Comparison of ENCODE assay signal across 23 cellular contexts in the genomic region with DNA sequence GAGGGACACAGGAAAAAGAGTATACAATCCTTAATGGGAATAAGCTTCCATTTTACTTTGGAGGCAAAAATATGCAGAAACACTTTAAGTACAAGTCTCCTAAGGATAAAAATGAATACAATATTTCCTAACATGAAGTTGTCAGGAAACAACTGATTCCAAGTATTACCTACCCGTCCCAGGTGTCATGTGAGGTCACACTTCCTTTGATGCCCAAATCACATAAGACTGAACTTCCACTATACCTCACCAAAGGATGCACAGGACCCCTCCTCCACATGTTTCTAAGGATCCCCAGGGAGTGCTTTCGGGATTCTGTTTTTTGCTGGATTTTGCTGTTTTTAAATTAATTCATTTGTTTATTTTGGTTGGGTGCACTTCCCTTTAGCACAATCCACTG.
"Had no signal": no experiment of that assay in that cellular context is flagged by ENCODE, and none has a peak within 500 bp of the region (broad histone marks: within the 10 kb centered on the region; RNA-seq: fewer than 3 reads in every experiment).

No MANE protein-coding gene starts in this region.

- ATAC-seq: stimulated activated effector memory CD8-positive, alpha-beta T cell treated with anti-CD3 and anti-CD28 coated beads, Interleukin-12 subunit alpha, Interleukin-12 subunit beta, amount 100 ng/mL, for 72 hours; stimulated activated memory B cell treated with anti-CD40 and anti-IgM and Interleukin-4, amounts not matched to agents 10 μg/mL and 1 μg/mL and 100 μg/mL, for 72 hours; stimulated activated naive B cell treated with anti-CD40 and anti-IgM and Interleukin-4, amounts not matched to agents 10 μg/mL and 1 μg/mL and 100 μg/mL, for 72 hours; stimulated activated naive CD8-positive, alpha-beta T cell treated with anti-CD3 and anti-CD28 coated beads, Interleukin-15, amount 100 ng/mL, for 72 hours; stimulated activated naive CD8-positive, alpha-beta T cell treated with anti-CD3 and anti-CD28 coated beads, Interleukin-15, Interleukin-2, amounts not matched to agents 100 U/mL and 50 U/mL, for 24 hours; upper lobe of right lung had no signal

- DNase-seq: stimulated activated CD4-positive, alpha-beta T cell treated with anti-CD3 and anti-CD28 coated beads, Interleukin-2, amount 100 ng/mL, for 48 hours; stimulated activated CD4-positive, alpha-beta T cell treated with anti-CD3 and anti-CD28 coated beads, Interleukin-4, amount 100 ng/mL, for 1 hour; stimulated activated CD4-positive, alpha-beta T cell treated with anti-CD3 and anti-CD28 coated beads, Interleukin-4, amount 100 ng/mL, for 24 hours; stimulated activated CD4-positive, alpha-beta T cell treated with anti-CD3 and anti-CD28 coated beads, Interleukin-4, amount 100 ng/mL, for 4 hours; stimulated activated CD8-positive, alpha-beta memory T cell treated with anti-CD3 and anti-CD28 coated beads, Interleukin-4, amount 100 ng/mL, for 48 hours; stimulated activated naive B cell treated with anti-CD40 and anti-IgM and Interleukin-4, amounts not matched to agents 10 μg/mL and 1 μg/mL and 100 μg/mL, for 72 hours; stimulated activated naive CD4-positive, alpha-beta T cell; stimulated activated naive CD4-positive, alpha-beta T cell treated with Interleukin-2 at 50 U/mL for 16 hours; stimulated activated naive CD8-positive, alpha-beta T cell treated with anti-CD3 and anti-CD28 coated beads, Interleukin-15, amount 100 ng/mL, for 72 hours; stimulated activated naive CD8-positive, alpha-beta T cell treated with anti-CD3 and anti-CD28 coated beads, Interleukin-15, Interleukin-2, amounts not matched to agents 100 U/mL and 50 U/mL, for 24 hours; stomach; substantia nigra; testis; thyroid gland; tibial artery; transverse colon; trophoblast cell; upper lobe of left lung; upper lobe of right lung; uterus had no signal

- FAIRE-seq: urothelium cell line had no signal
